29 cellular contexts compared by ENCODE assay signal in the genomic region with DNA sequence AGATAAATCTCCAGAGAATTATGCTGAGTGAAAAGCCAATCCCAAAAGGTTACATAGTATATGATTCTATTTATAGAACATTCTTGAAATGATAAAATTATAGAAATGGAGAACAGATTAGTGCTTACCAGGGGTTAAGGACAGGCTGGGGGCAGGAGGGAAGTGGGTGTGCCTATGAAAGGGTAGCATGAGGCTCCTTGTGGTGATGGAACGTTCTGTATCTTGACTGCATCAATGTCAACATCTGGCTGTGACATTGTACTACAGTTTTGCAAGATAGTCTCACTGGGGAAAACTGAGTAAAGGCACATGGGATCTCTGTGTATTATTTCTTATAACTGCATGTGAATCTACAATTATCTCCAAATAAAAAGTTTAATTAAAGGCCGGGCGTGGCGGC. TPM values are rescaled to one million over a fixed set of nuclear protein-coding genes. Genes with fewer than 3 reads are reported as not detected.
DNase-seq lines count a peak whose midpoint lies in the region; ATAC-seq and TF ChIP-seq lines count a peak whose summit lies in the region.
"Had no signal": no experiment of that assay in that cellular context is flagged by ENCODE, and none has a peak within 500 bp of the region (broad histone marks: within the 10 kb centered on the region; RNA-seq: fewer than 3 reads in every experiment).

No MANE protein-coding gene starts in this region.

- no peaks in the 10 kb centered on the region for H3K27me3 ChIP-seq in CD8-positive, alpha-beta T cell (ENCODE audit: insufficient read depth, low read length)
- no peaks in the 10 kb centered on the region for H3K27me3 ChIP-seq in gastrocnemius medialis
- H3K27me3 ChIP-seq: BLaER1, esophagus squamous epithelium, upper lobe of left lung had no signal

- peaks cover 56% of the 10 kb centered on the region for H3K4me1 ChIP-seq in CD8-positive, alpha-beta T cell (ENCODE audit: insufficient read depth, low read length)
- no peaks in the 10 kb centered on the region for H3K4me1 ChIP-seq in gastrocnemius medialis

- CTCF ChIA-PET in CD8-positive, alpha-beta T cell (lab: Charles Lee) = interaction anchor here (0.6 kb wide), 1 partner anchor 12 kb away, joined by 3 read pairs; no protein-coding TSS in a partner anchor

- peak overlapping the region; percentile 60 for H3K27ac Mint-ChIP-seq in activated T-cell treated with anti-CD3 and anti-CD28 coated beads, Interleukin-2, amount 50 U/mL, for 72 hours
- H3K27ac Mint-ChIP-seq in CD8-positive, alpha-beta T cell = peak overlapping the region; percentile 83
- peak overlapping the region; percentile 30 for H3K27ac Mint-ChIP-seq in activated T-helper 17 cell treated with anti-CD3 and anti-CD28 coated beads, Interleukin-2, amount 50 U/mL, for 72 hours
- H3K27ac Mint-ChIP-seq: endodermal cell had no signal

- POLR2A ChIA-PET in CD8-positive, alpha-beta T cell (lab: Charles Lee) = interaction anchor here (0.6 to 2.1 kb wide), 3 partner anchors 15 to 316 kb away, joined by 3 to 10 read pairs (median 6); partner anchors contain the start of gene AKNA

- H3K4me3 ChIP-seq in CD8-positive, alpha-beta T cell (ENCODE audit: low read depth, low read length) = no peak overlapping the region
- H3K4me3 ChIP-seq in gastrocnemius medialis = no peak overlapping the region
- H3K4me3 ChIP-seq: BLaER1, coronary artery, esophagus squamous epithelium, upper lobe of left lung had no signal

- H3K36me3 Mint-ChIP-seq in activated T-cell treated with anti-CD3 and anti-CD28 coated beads, Interleukin-2, amount 50 U/mL, for 72 hours (ENCODE audit: insufficient read depth in 2 of 2) = peaks cover 26 to 44% of the 10 kb centered on the region in 2 donors
- peaks cover 88% of the 10 kb centered on the region for H3K36me3 Mint-ChIP-seq in CD8-positive, alpha-beta T cell
- peaks cover 100% of the 10 kb centered on the region for H3K36me3 Mint-ChIP-seq in activated T-helper 17 cell treated with anti-CD3 and anti-CD28 coated beads, Interleukin-2, amount 50 U/mL, for 72 hours (ENCODE audit: low read depth)

- DNase-seq in activated T-cell treated with anti-CD3 and anti-CD28 coated beads, Interleukin-2, amount 50 U/mL, for 72 hours = no peak
- DNase-seq in activated T-cell treated with anti-CD3 and anti-CD28 coated beads for 4 hours (no peak), gastrocnemius medialis (peak; percentile 44), activated gamma-delta T cell treated with Interleukin-2 at 50 U/mL for 16 hours (no peak)
- DNase-seq in CD8-positive, alpha-beta T cell = no peak
- DNase-seq: activated T-cell treated with anti-CD3 and anti-CD28 coated beads, Interleukin-2, amount 50 U/mL, for 48 hours; amniotic stem cell; DMS 273 treated with DMSO at 0.1 percent for 48 hours; endodermal cell; esophagus squamous epithelium; GOT3; mammary epithelial cell; NCI-H1417; NCI-H2081 treated with DMSO at 0.1 percent for 48 hours; NCI-H446; OCI-M1; SHP77 treated with DMSO at 0.1 percent for 48 hours; small intestine; stimulated activated CD4-positive, alpha-beta T cell treated with anti-CD3 and anti-CD28 coated beads, Interleukin-2, amount 100 ng/mL, for 48 hours; SW 1271; upper lobe of left lung had no signal

- peaks cover 63% of the 10 kb centered on the region for H3K36me3 ChIP-seq in CD8-positive, alpha-beta T cell (ENCODE audit: insufficient read depth, low read length)
- peaks cover 0 to 15% of the 10 kb centered on the region in 2 donors for H3K36me3 ChIP-seq in gastrocnemius medialis

- H3K27ac ChIP-seq in CD8-positive, alpha-beta T cell (ENCODE audit: low read depth, low read length) = no peak overlapping the region
- peak overlapping the region in 3 of 4 donors; percentile 46 to 62 (median 48) for H3K27ac ChIP-seq in gastrocnemius medialis
- H3K27ac ChIP-seq: coronary artery had no signal

- no peaks in the 10 kb centered on the region for H3K9me3 Mint-ChIP-seq in activated T-cell treated with anti-CD3 and anti-CD28 coated beads, Interleukin-2, amount 50 U/mL, for 72 hours
- H3K9me3 Mint-ChIP-seq in CD8-positive, alpha-beta T cell = no peaks in the 10 kb centered on the region
- H3K9me3 Mint-ChIP-seq in activated T-helper 17 cell treated with anti-CD3 and anti-CD28 coated beads, Interleukin-2, amount 50 U/mL, for 72 hours = no peaks in the 10 kb centered on the region
- H3K9me3 Mint-ChIP-seq: endodermal cell had no signal

- H3K9me3 ChIP-seq in CD8-positive, alpha-beta T cell (ENCODE audit: low read length) = no peaks in the 10 kb centered on the region
- no peaks in the 10 kb centered on the region for H3K9me3 ChIP-seq in gastrocnemius medialis
- H3K9me3 ChIP-seq: BLaER1, esophagus squamous epithelium, upper lobe of left lung had no signal

- no peak for TF ChIP-seq POLR2A in gastrocnemius medialis (IDR thresholded peaks at IDR 0.05)

- in situ Hi-C loops in gastrocnemius medialis (cut with MboI; ENCODE audit: low sequenced_read_pairs in 4 of 4) = no loop called here

- H3K4me1 Mint-ChIP-seq in activated T-cell treated with anti-CD3 and anti-CD28 coated beads, Interleukin-2, amount 50 U/mL, for 72 hours (ENCODE audit: low read depth) = peaks cover 64% of the 10 kb centered on the region
- H3K4me1 Mint-ChIP-seq in CD8-positive, alpha-beta T cell (ENCODE audit: low read depth) = peaks cover 59% of the 10 kb centered on the region
- peaks cover 33% of the 10 kb centered on the region for H3K4me1 Mint-ChIP-seq in activated T-helper 17 cell treated with anti-CD3 and anti-CD28 coated beads, Interleukin-2, amount 50 U/mL, for 72 hours

- no peak for TF ChIP-seq CTCF in CD8-positive, alpha-beta T cell (IDR thresholded peaks at IDR 0.05)
- TF ChIP-seq CTCF in gastrocnemius medialis (IDR thresholded peaks at IDR 0.05 in 4 of 5, conservative IDR thresholded peaks at IDR 0.05 in 1 of 5) = no peak

- H3K27me3 Mint-ChIP-seq in activated T-cell treated with anti-CD3 and anti-CD28 coated beads, Interleukin-2, amount 50 U/mL, for 72 hours (ENCODE audit: low read depth) = no peaks in the 10 kb centered on the region
- H3K27me3 Mint-ChIP-seq in CD8-positive, alpha-beta T cell (ENCODE audit: low read depth) = no peaks in the 10 kb centered on the region
- H3K27me3 Mint-ChIP-seq in activated T-helper 17 cell treated with anti-CD3 and anti-CD28 coated beads, Interleukin-2, amount 50 U/mL, for 72 hours = no peaks in the 10 kb centered on the region

- H3K4me3 Mint-ChIP-seq in activated T-cell treated with anti-CD3 and anti-CD28 coated beads, Interleukin-2, amount 50 U/mL, for 72 hours = no peak overlapping the region
- peak overlapping the region; percentile 26 for H3K4me3 Mint-ChIP-seq in CD8-positive, alpha-beta T cell
- peak overlapping the region; percentile 11 for H3K4me3 Mint-ChIP-seq in activated T-helper 17 cell treated with anti-CD3 and anti-CD28 coated beads, Interleukin-2, amount 50 U/mL, for 72 hours
- H3K4me3 Mint-ChIP-seq: endodermal cell had no signal

- intact Hi-C loops in CD8-positive, alpha-beta T cell (cut with DNase I, micrococcal nuclease) = loop anchor here in 1 of 2 experiments (2.0 kb wide), 1 partner anchor 15 kb away; no protein-coding TSS in a partner anchor
- intact Hi-C loops in gastrocnemius medialis (cut with DNase I; ENCODE audit: low total_unique reads) = no loop called here

- ATAC-seq in activated T-cell treated with anti-CD3 and anti-CD28 coated beads, Interleukin-2, amount 50 U/mL, for 72 hours (replicated peaks in 1 of 2) = no peak
- peak; percentile 33 for ATAC-seq in CD8-positive, alpha-beta T cell
- no peak for ATAC-seq in activated T-helper 17 cell treated with anti-CD3 and anti-CD28 coated beads, Interleukin-2, amount 50 U/mL, for 72 hours (replicated peaks)
- ATAC-seq in gastrocnemius medialis = peak; percentile 76 to 85
- ATAC-seq in HG02571 (IDR thresholded peaks at IDR 0.05; ENCODE audit: unreplicated experiment) = no peak
- no peak for ATAC-seq in HG02981 (IDR thresholded peaks at IDR 0.05; ENCODE audit: unreplicated experiment)

RNA-seq across cellular contexts. Expression of gene ORM2, which starts 22.3 kb away (rescaled TPM):
- total RNA-seq in activated T-cell treated with anti-CD3 and anti-CD28 coated beads, Interleukin-2, amount 50 U/mL, for 72 hours = not detected
- total RNA-seq in CD8-positive, alpha-beta T cell = not detected
- not detected for total RNA-seq in activated T-helper 17 cell treated with anti-CD3 and anti-CD28 coated beads, Interleukin-2, amount 50 U/mL, for 72 hours
- total RNA-seq in gastrocnemius medialis = 10 to 100 TPM in 1 of 4 donors, 1 to 10 TPM in 1, not detected in 2; 6.3 to 15.6 TPM
- total RNA-seq: A673, bronchial epithelial cell, esophagus squamous epithelium, mammary epithelial cell, MCF 10A had no signal

RNA-seq across cellular contexts. Expression of gene ORM1, which starts 29.0 kb away (rescaled TPM):
- not detected for total RNA-seq in activated T-cell treated with anti-CD3 and anti-CD28 coated beads, Interleukin-2, amount 50 U/mL, for 72 hours
- not detected for total RNA-seq in CD8-positive, alpha-beta T cell
- not detected for total RNA-seq in activated T-helper 17 cell treated with anti-CD3 and anti-CD28 coated beads, Interleukin-2, amount 50 U/mL, for 72 hours
- 10 to 100 TPM in 2 of 4 donors, not detected in 2; 33.5 to 92.8 TPM for total RNA-seq in gastrocnemius medialis
- total RNA-seq: A673, bronchial epithelial cell, mammary epithelial cell, MCF 10A had no signal

RNA-seq across cellular contexts. Expression of gene AKNA, which starts 35.9 kb away (rescaled TPM):
- 100 to 1,000 TPM; 204 to 246 TPM for total RNA-seq in activated T-cell treated with anti-CD3 and anti-CD28 coated beads, Interleukin-2, amount 50 U/mL, for 72 hours
- total RNA-seq in CD8-positive, alpha-beta T cell = 100 to 1,000 TPM; 249 to 269 TPM
- total RNA-seq in activated T-helper 17 cell treated with anti-CD3 and anti-CD28 coated beads, Interleukin-2, amount 50 U/mL, for 72 hours = 100 to 1,000 TPM; 169 to 184 TPM
- total RNA-seq in gastrocnemius medialis = 1 to 10 TPM; 2.8 to 5.7 (median 3.8) TPM

Comparison
In these comparisons a context has a peak if more than half of its experiments do, and no peak if none do; other contexts are left out.
1. ATAC-seq: peak in CD8-positive, alpha-beta T cell (single experiment) and gastrocnemius medialis (2 of 2); none in activated T-cell treated with anti-CD3 and anti-CD28 coated beads, Interleukin-2, amount 50 U/mL, for 72 hours (0 of 2), activated T-helper 17 cell treated with anti-CD3 and anti-CD28 coated beads, Interleukin-2, amount 50 U/mL, for 72 hours (single experiment), HG02571 (single experiment) and HG02981 (single experiment).
2. DNase-seq: peak in gastrocnemius medialis (2 of 2); none in activated T-cell treated with anti-CD3 and anti-CD28 coated beads, Interleukin-2, amount 50 U/mL, for 72 hours (0 of 2), activated T-cell treated with anti-CD3 and anti-CD28 coated beads for 4 hours (single experiment), CD8-positive, alpha-beta T cell (0 of 7) and activated gamma-delta T cell treated with Interleukin-2 at 50 U/mL for 16 hours (single experiment).
3. H3K27ac Mint-ChIP-seq: peak in every context shown above with its lines; median percentile 83 in CD8-positive, alpha-beta T cell; 60 in activated T-cell treated with anti-CD3 and anti-CD28 coated beads, Interleukin-2, amount 50 U/mL, for 72 hours; 30 in activated T-helper 17 cell treated with anti-CD3 and anti-CD28 coated beads, Interleukin-2, amount 50 U/mL, for 72 hours.
4. H3K4me3 Mint-ChIP-seq: peak in CD8-positive, alpha-beta T cell (single experiment) and activated T-helper 17 cell treated with anti-CD3 and anti-CD28 coated beads, Interleukin-2, amount 50 U/mL, for 72 hours (single experiment); none in activated T-cell treated with anti-CD3 and anti-CD28 coated beads, Interleukin-2, amount 50 U/mL, for 72 hours (0 of 2).
5. RNA of gene AKNA, which starts 35.9 kb away (total RNA-seq): 249 to 269 TPM in CD8-positive, alpha-beta T cell, 204 to 246 TPM in activated T-cell treated with anti-CD3 and anti-CD28 coated beads, Interleukin-2, amount 50 U/mL, for 72 hours and 169 to 184 TPM in activated T-helper 17 cell treated with anti-CD3 and anti-CD28 coated beads, Interleukin-2, amount 50 U/mL, for 72 hours; 2.8 to 5.7 TPM in gastrocnemius medialis; every median in the first group is over 10 times any median in the second.